Comparison of ENCODE assay signal across 9 cellular contexts in genomic region chr17:42937712-42938596, GRCh38. TPM values are rescaled to one million over a fixed set of nuclear protein-coding genes. Genes with fewer than 3 reads are reported as not detected.
DNase-seq lines count a peak whose midpoint lies in the region; ATAC-seq and TF ChIP-seq lines count a peak whose summit lies in the region.
"Had no signal": no experiment of that assay in that cellular context is flagged by ENCODE, and none has a peak within 500 bp of the region (broad histone marks: within the 10 kb centered on the region; RNA-seq: fewer than 3 reads in every experiment).

No MANE protein-coding gene starts in this region.

- H3K27ac Mint-ChIP-seq in activated CD4-positive, alpha-beta memory T cell treated with anti-CD3 and anti-CD28 coated beads for 36 hours: no peak overlapping the region
- H3K27ac Mint-ChIP-seq in osteocyte (ENCODE audit: unreplicated experiment): no peak overlapping the region

- peak; percentile 83 for DNase-seq in AG20443 (ENCODE audit: low spot score)
- DNase-seq in GM13977 (ENCODE audit: low spot score): peak; percentile 52
- DNase-seq in NCI-H345 (lab: John Stamatoyannopoulos, UW): peak; percentile 34
- peak; percentile 44 for DNase-seq in activated CD4-positive, alpha-beta memory T cell treated with anti-CD3 and anti-CD28 coated beads for 36 hours
- peak; percentile 44 to 83 for DNase-seq in foreskin fibroblast
- no peak for DNase-seq in osteocyte (ENCODE audit: extremely low spot score, unreplicated experiment)
- DNase-seq in stimulated activated naive CD4-positive, alpha-beta T cell treated with Interleukin-2 at 50 U/mL for 16 hours (lab: John Stamatoyannopoulos, UW): no peak

- in situ Hi-C loops in GM13977 (cut with MboI; ENCODE audit: low pct_unique_long_range_greater_than_20kb, low sequenced_read_pairs, unreplicated experiment): loop anchor here (25.0 kb wide), 1 partner anchor 376 kb away; the partner anchor contains the start of genes COASY, HSD17B1 and MLX

- H3K4me1 Mint-ChIP-seq in activated CD4-positive, alpha-beta memory T cell treated with anti-CD3 and anti-CD28 coated beads for 36 hours (ENCODE audit: low read depth): no peaks in the 10 kb centered on the region
- H3K4me1 Mint-ChIP-seq in osteocyte (ENCODE audit: unreplicated experiment): no peaks in the 10 kb centered on the region

- POLR2A ChIA-PET in activated CD4-positive, alpha-beta memory T cell treated with anti-CD3 and anti-CD28 coated beads for 36 hours (lab: Charles Lee): interaction anchor here (0.6 kb wide), 1 partner anchor 307 kb away, joined by 5 read pairs; no protein-coding TSS in a partner anchor

- H3K4me3 ChIP-seq in foreskin fibroblast (ENCODE audit: low read depth in 1 of 2, low read length in 2 of 2): no peak overlapping the region

- CTCF ChIA-PET in activated CD4-positive, alpha-beta memory T cell treated with anti-CD3 and anti-CD28 coated beads for 36 hours (lab: Charles Lee): interaction anchor here (0.6 to 2.3 kb wide), 7 partner anchors 93 to 812 kb away, joined by 3 to 10 read pairs (median 4); partner anchors contain the start of genes AOC2 and BECN1

- intact Hi-C loops in activated CD4-positive, alpha-beta memory T cell treated with anti-CD3 and anti-CD28 coated beads for 36 hours (cut with micrococcal nuclease): no loop called here

- peaks cover 3% of the 10 kb centered on the region for H3K27me3 Mint-ChIP-seq in activated CD4-positive, alpha-beta memory T cell treated with anti-CD3 and anti-CD28 coated beads for 36 hours
- H3K27me3 Mint-ChIP-seq in osteocyte (ENCODE audit: unreplicated experiment): peaks cover 32% of the 10 kb centered on the region

- no peaks in the 10 kb centered on the region for H3K36me3 Mint-ChIP-seq in activated CD4-positive, alpha-beta memory T cell treated with anti-CD3 and anti-CD28 coated beads for 36 hours
- H3K36me3 Mint-ChIP-seq in osteocyte (ENCODE audit: unreplicated experiment): no peaks in the 10 kb centered on the region

- ATAC-seq in HG03039 (IDR thresholded peaks at IDR 0.05; ENCODE audit: unreplicated experiment): no peak

- no peak overlapping the region for H3K4me3 Mint-ChIP-seq in activated CD4-positive, alpha-beta memory T cell treated with anti-CD3 and anti-CD28 coated beads for 36 hours
- H3K4me3 Mint-ChIP-seq in osteocyte (ENCODE audit: unreplicated experiment): no peak overlapping the region

- H3K9me3 Mint-ChIP-seq in activated CD4-positive, alpha-beta memory T cell treated with anti-CD3 and anti-CD28 coated beads for 36 hours: no peaks in the 10 kb centered on the region
- H3K9me3 Mint-ChIP-seq in osteocyte (ENCODE audit: unreplicated experiment): no peaks in the 10 kb centered on the region

- TF ChIP-seq CTCF in GM13977 (IDR thresholded peaks at IDR 0.05; ENCODE audit: extremely low read depth, insufficient read depth, missing control alignments): peak; percentile 66
- peak; percentile 75 for TF ChIP-seq CTCF in foreskin fibroblast (IDR thresholded peaks at IDR 0.05; ENCODE audit: low read depth, low read length)
- peak; percentile 76 for TF ChIP-seq CTCF in osteocyte (IDR thresholded peaks at IDR 0.05)

RNA-seq across cellular contexts. Expression of gene AARSD1, which starts 26.3 kb away (rescaled TPM):
- total RNA-seq in activated CD4-positive, alpha-beta memory T cell treated with anti-CD3 and anti-CD28 coated beads for 36 hours: 10 to 100 TPM; 38.7 to 43.1 TPM
- total RNA-seq in osteocyte: 44.5 and 50.6 TPM in 2 replicates

RNA-seq across cellular contexts. Expression of gene G6PC1, which starts 37.4 kb away (rescaled TPM):
- not detected for total RNA-seq in activated CD4-positive, alpha-beta memory T cell treated with anti-CD3 and anti-CD28 coated beads for 36 hours
- not detected in 2 replicates for total RNA-seq in osteocyte
- total RNA-seq: mononuclear cell had no signal

RNA-seq across cellular contexts. Expression of gene PTGES3L, which starts 41.9 kb away (rescaled TPM):
- total RNA-seq in activated CD4-positive, alpha-beta memory T cell treated with anti-CD3 and anti-CD28 coated beads for 36 hours: under 1 TPM; 0.53 to 0.64 TPM
- 0.35 and 0.50 TPM in 2 replicates for total RNA-seq in osteocyte

RNA-seq across cellular contexts. Expression of gene RUNDC1, which starts 42.4 kb away (rescaled TPM):
- 10 to 100 TPM in 1 of 2 experiments, 1 to 10 TPM in 1; 10.0 to 11.5 TPM for total RNA-seq in activated CD4-positive, alpha-beta memory T cell treated with anti-CD3 and anti-CD28 coated beads for 36 hours
- 11.7 and 12.5 TPM in 2 replicates for total RNA-seq in osteocyte

Comparison
In these comparisons a context has a peak if more than half of its experiments do, and no peak if none do; other contexts are left out.
1. DNase-seq: peak in AG20443 (single experiment), GM13977 (single experiment), NCI-H345 (single experiment), activated CD4-positive, alpha-beta memory T cell treated with anti-CD3 and anti-CD28 coated beads for 36 hours (single experiment) and foreskin fibroblast (2 of 2); none in osteocyte (single experiment) and stimulated activated naive CD4-positive, alpha-beta T cell treated with Interleukin-2 at 50 U/mL for 16 hours (single experiment).
2. Peak in every context shown above with its lines, with median percentiles within 50 percentile points of each other: CTCF ChIP-seq.